19 cellular contexts compared by ENCODE assay signal in the genomic region with DNA sequence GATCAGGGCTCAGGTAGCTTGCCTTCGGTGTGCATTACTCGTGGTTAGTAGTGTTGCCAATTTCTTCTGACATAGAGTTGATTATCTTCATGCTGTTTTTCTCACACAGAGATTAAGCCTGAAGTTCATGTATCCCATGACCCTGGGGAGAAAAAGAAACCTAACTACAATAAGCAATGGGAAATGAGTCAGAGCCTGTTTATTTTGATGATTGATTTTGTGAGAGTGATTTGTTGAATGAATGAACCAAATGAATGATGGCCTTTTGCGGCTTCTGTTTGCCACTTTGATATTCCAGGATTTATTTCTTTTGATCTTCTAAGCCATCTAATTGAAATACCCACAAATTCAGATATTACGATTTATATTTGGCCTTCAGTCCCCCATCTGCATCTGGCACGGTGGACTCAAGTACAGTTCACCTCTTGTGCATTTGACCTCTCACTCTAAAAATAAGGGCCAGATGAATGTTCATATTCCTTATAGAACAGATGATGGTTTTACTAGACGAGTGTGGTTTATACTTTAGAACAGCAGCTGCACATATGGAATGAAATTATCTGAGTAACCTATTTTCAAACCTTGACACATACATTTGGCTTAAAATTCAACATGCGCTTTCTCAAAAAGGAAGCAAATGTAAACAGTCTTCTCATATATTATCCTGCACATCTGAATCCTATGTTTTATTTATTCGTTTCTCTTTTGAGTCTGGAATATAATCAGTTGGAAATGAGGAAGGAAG.
A peak's percentile ranks its signal among the peaks of the same experiment; 100 is the strongest.
DNase-seq lines count a peak whose midpoint lies in the region; ATAC-seq, FAIRE-seq and TF ChIP-seq lines count a peak whose summit lies in the region.
"Had no signal": no experiment of that assay in that cellular context is flagged by ENCODE, and none has a peak within 500 bp of the region (broad histone marks: within the 10 kb centered on the region; RNA-seq: fewer than 3 reads in every experiment).

No MANE protein-coding gene starts in this region.

- peak; percentile 65 for FAIRE-seq in A549 (lab: Jason Lieb, UNC)
- FAIRE-seq: A204.1, colon, HTR-8/SVneo had no signal

- no peak overlapping the region for H3K9ac ChIP-seq in trophoblast cell (ENCODE audit: low read length)

- ATAC-seq in A549: no peak
- no peak for ATAC-seq in HG02798 (IDR thresholded peaks at IDR 0.05; ENCODE audit: poor library complexity, unreplicated experiment)
- ATAC-seq: stimulated activated naive B cell treated with anti-CD40 and anti-IgM and Interleukin-4, amounts not matched to agents 10 μg/mL and 1 μg/mL and 100 μg/mL, for 72 hours; T-helper 17 cell had no signal

- no peak overlapping the region for H3K23ac ChIP-seq in trophoblast cell (ENCODE audit: low read length)

- H3K27me3 ChIP-seq in trophoblast cell (ENCODE audit: insufficient read depth, low read length): no peaks in the 10 kb centered on the region
- H3K27me3 ChIP-seq in adrenal gland: no peaks in the 10 kb centered on the region
- H3K27me3 ChIP-seq: tibial nerve had no signal

- intact Hi-C loops in adrenal gland (cut with DNase I): no loop called here

- TF ChIP-seq CTCF in A549 (IDR thresholded peaks at IDR 0.05): no peak
- TF ChIP-seq CTCF in choroid plexus epithelial cell (conservative IDR thresholded peaks at IDR 0.05; ENCODE audit: low read depth, low read length): no peak
- no peak for TF ChIP-seq CTCF in adrenal gland (IDR thresholded peaks at IDR 0.05)

- no peak overlapping the region for H2BK120ac ChIP-seq in trophoblast cell (ENCODE audit: insufficient read depth, low read length, poor library complexity)

- no peak overlapping the region for H2BK12ac ChIP-seq in trophoblast cell (ENCODE audit: low read length)

- no peak for TF ChIP-seq RAD21 in A549 (conservative IDR thresholded peaks at IDR 0.05 in 1 of 2, IDR thresholded peaks at IDR 0.05 in 1 of 2)

- H3K4me1 ChIP-seq in A549 (peaks cover 23% of the 10 kb centered on the region), trophoblast cell (ENCODE audit: control insufficient read depth in 1 of 2, insufficient read depth in 2 of 2, low read length in 2 of 2) (no peaks in the 10 kb centered on the region), adrenal gland (replicated peaks in 1 of 2) (peaks cover 9 to 14% of the 10 kb centered on the region in 2 donors)

- no peak overlapping the region for H3K14ac ChIP-seq in trophoblast cell (ENCODE audit: low read length)

- H2AK5ac ChIP-seq in trophoblast cell (ENCODE audit: low read length): no peak overlapping the region

- H3K27ac ChIP-seq in A549 (peak overlapping the region in 1 of 2 experiments; percentile 15; a peak in 1 of 6 replicates), trophoblast cell (ENCODE audit: low read depth, low read length) (no peak overlapping the region), adrenal gland (no peak overlapping the region)
- H3K27ac ChIP-seq: tibial nerve had no signal

- H3K9me3 ChIP-seq in A549: no peaks in the 10 kb centered on the region
- no peaks in the 10 kb centered on the region for H3K9me3 ChIP-seq in trophoblast cell (ENCODE audit: insufficient read depth, low read depth, low read length)
- H3K9me3 ChIP-seq in adrenal gland (replicated peaks in 1 of 3): no peaks in the 10 kb centered on the region
- H3K9me3 ChIP-seq: tibial nerve had no signal

- H4K8ac ChIP-seq in trophoblast cell (ENCODE audit: low read depth, low read length): no peak overlapping the region

- H3K79me2 ChIP-seq in trophoblast cell (ENCODE audit: control insufficient read depth, insufficient read depth, low read length, poor library complexity): no peaks in the 10 kb centered on the region

- no peak overlapping the region for H2AFZ ChIP-seq in trophoblast cell (ENCODE audit: insufficient read depth, low read length, poor library complexity)

- peak overlapping the region; percentile 28; the same call in 2 of the 3 replicates for H3K4me2 ChIP-seq in A549
- H3K4me2 ChIP-seq in trophoblast cell (ENCODE audit: low read length): no peak overlapping the region

- H4K91ac ChIP-seq in trophoblast cell (ENCODE audit: low read depth, low read length): no peak overlapping the region

- 81% methylated on average over 8 of the region's 8 CpGs for WGBS in A549 (ENCODE audit: missing lambda C conversion rate)
- no CpG with 5 or more reads among the region's 8 CpGs for WGBS in trophoblast cell (ENCODE audit: extremely low coverage, insufficient coverage, insufficient read length)
- 49 to 54% (median 50%) methylated on average over 8 of the region's 8 CpGs for WGBS in adrenal gland, 4 donors

- no peak for DNase-seq in A549 (ENCODE audit: low read depth in 1 of 2, low spot score in 1 of 2)
- DNase-seq in LHCN-M2 (ENCODE audit: low read depth): peak; percentile 41
- DNase-seq in choroid plexus epithelial cell (ENCODE audit: low read depth): peak; percentile 49
- peak; percentile 46 to 64 for DNase-seq in lung microvascular endothelial cell (ENCODE audit: low read depth in 2 of 2)
- no peak for DNase-seq in trophoblast cell
- no peak for DNase-seq in foreskin melanocyte
- no peak for DNase-seq in adrenal gland
- DNase-seq: activated B cell treated with CpG ODN at 0.5 μM for 24 hours; amygdala; DMS79; H9; mammary epithelial cell; stimulated activated naive B cell treated with anti-CD40 and anti-IgM and Interleukin-4, amounts not matched to agents 10 μg/mL and 1 μg/mL and 100 μg/mL, for 72 hours; T-helper 17 cell had no signal

- H3K18ac ChIP-seq in trophoblast cell (ENCODE audit: low read length): no peak overlapping the region

- no peak overlapping the region for H4K12ac ChIP-seq in trophoblast cell (ENCODE audit: low read depth, low read length)

- TF ChIP-seq POLR2A in A549 (IDR thresholded peaks at IDR 0.05; ENCODE audit: low read length) (no peak), adrenal gland (IDR thresholded peaks at IDR 0.05) (no peak)

- no peak overlapping the region for H3K4ac ChIP-seq in trophoblast cell (ENCODE audit: low read depth, low read length)

- POLR2A ChIA-PET in A549 (lab: Yijun Ruan, JAX): no interaction called here

- no peaks in the 10 kb centered on the region for H3K36me3 ChIP-seq in trophoblast cell (ENCODE audit: control insufficient read depth in 1 of 2, insufficient read depth in 2 of 2, low read length in 2 of 2)
- H3K36me3 ChIP-seq in adrenal gland (replicated peaks in 1 of 2): no peaks in the 10 kb centered on the region
- H3K36me3 ChIP-seq: tibial nerve had no signal

- CTCF ChIA-PET in A549 (lab: Yijun Ruan, JAX): interaction anchor here (1.0 to 2.4 kb wide), 4 partner anchors 8 to 28 kb away, joined by 3 to 6 read pairs (median 4); no protein-coding TSS in a partner anchor

- no peak for TF ChIP-seq EP300 in A549 (IDR thresholded peaks at IDR 0.05)

- H3K79me1 ChIP-seq in trophoblast cell (ENCODE audit: low read length): no peaks in the 10 kb centered on the region

- H3K4me3 ChIP-seq in A549 (no peak overlapping the region), choroid plexus epithelial cell (ENCODE audit: low read depth, low read length) (no peak overlapping the region), trophoblast cell (ENCODE audit: low read depth, low read length) (no peak overlapping the region), adrenal gland (no peak overlapping the region)
- H3K4me3 ChIP-seq: tibial nerve had no signal

- no peak overlapping the region for H2BK5ac ChIP-seq in trophoblast cell (ENCODE audit: low read depth, low read length, poor library complexity)

TF ChIP-seq in A549, 52 proteins besides CTCF, POLR2A, EP300 and RAD21:
- no peak for TF ChIP-seq RARB (CRISPR knock-in tag; IDR thresholded peaks at IDR 0.05)
- no peak for TF ChIP-seq BCL3 (IDR thresholded peaks at IDR 0.05)
- no peak for TF ChIP-seq CBX8 (IDR thresholded peaks at IDR 0.05)
- TF ChIP-seq TP53 (CRISPR knock-in tag; IDR thresholded peaks at IDR 0.05): no peak
- TF ChIP-seq CHD2 (IDR thresholded peaks at IDR 0.05; ENCODE audit: low read length, partially characterized antibody): no peak
- no peak for TF ChIP-seq SREBF2 (IDR thresholded peaks at IDR 0.05)

Comparison
In these comparisons a context has a peak if more than half of its experiments do, and no peak if none do; other contexts are left out.
1. DNase-seq: peak in LHCN-M2 (single experiment), choroid plexus epithelial cell (single experiment) and lung microvascular endothelial cell (2 of 2); none in A549 (0 of 2), trophoblast cell (0 of 2), foreskin melanocyte (single experiment) and adrenal gland (0 of 7).